Comparison of ENCODE assay signal across 11 cellular contexts in genomic region chr4:185774815-185775684, GRCh38. TPM values are rescaled to one million over a fixed set of nuclear protein-coding genes. Genes with fewer than 3 reads are reported as not detected.
DNase-seq lines count a peak whose midpoint lies in the region; ATAC-seq, FAIRE-seq and TF ChIP-seq lines count a peak whose summit lies in the region.
"Had no signal": no experiment of that assay in that cellular context is flagged by ENCODE, and none has a peak within 500 bp of the region (broad histone marks: within the 10 kb centered on the region; RNA-seq: fewer than 3 reads in every experiment).

No MANE protein-coding gene starts in this region.

- POLR2A ChIA-PET in WTC11 (lab: Charles Lee): interaction anchor here (0.6 kb wide), 1 partner anchor 138 kb away, joined by 6 read pairs; no protein-coding TSS in a partner anchor

- H3K27ac ChIP-seq in BLaER1 treated with 17β-estradiol and CSF1 and Interleukin-3, amounts not matched to agents 10 nM and 100 nM: peak overlapping the region in 5 of 11 experiments; percentile 7 to 33 (median 19); a peak in 6 of 22 replicates
- H3K27ac ChIP-seq in pancreas: peak overlapping the region; percentile 70 to 94 (median 76)

- 3 to 5% methylated on average over 5 of the region's 5 CpGs for WGBS in pancreas, 2 donors

- intact Hi-C loops in pancreas (cut with DNase I): no loop called here

- H3K4me1 Mint-ChIP-seq in WTC11 (peaks cover 69% of the 10 kb centered on the region), glutamatergic neuron (ENCODE audit: low read depth, unreplicated experiment) (peaks cover 53% of the 10 kb centered on the region)

- CTCF ChIA-PET in WTC11 (lab: Charles Lee): interaction anchor here (0.7 to 1.9 kb wide), 6 partner anchors 11 to 262 kb away, joined by 3 to 8 read pairs (median 4); partner anchors contain the start of genes PDLIM3 and SORBS2

- peaks cover 3 to 14% (median 11%) of the 10 kb centered on the region in 11 experiments for H3K9me3 ChIP-seq in BLaER1 treated with 17β-estradiol and CSF1 and Interleukin-3, amounts not matched to agents 10 nM and 100 nM (replicated peaks in 1 of 11)
- H3K9me3 ChIP-seq in pancreas: no peaks in the 10 kb centered on the region

- peak overlapping the region in 7 of 10 experiments; percentile 8 to 28 (median 22); a peak in 7 of 20 replicates for H3K4me3 ChIP-seq in BLaER1 treated with 17β-estradiol and CSF1 and Interleukin-3, amounts not matched to agents 10 nM and 100 nM
- H3K4me3 ChIP-seq in pancreas: peak overlapping the region in 3 of 4 donors; percentile 18 to 48 (median 38)

- no peaks in the 10 kb centered on the region for H3K27me3 Mint-ChIP-seq in WTC11 (ENCODE audit: low read depth)
- peaks cover 2% of the 10 kb centered on the region for H3K27me3 Mint-ChIP-seq in glutamatergic neuron (ENCODE audit: unreplicated experiment)

- H3K36me3 Mint-ChIP-seq in WTC11 (peaks cover 14% of the 10 kb centered on the region), glutamatergic neuron (ENCODE audit: unreplicated experiment) (peaks cover 7% of the 10 kb centered on the region)

- H3K27me3 ChIP-seq in BLaER1 treated with 17β-estradiol and CSF1 and Interleukin-3, amounts not matched to agents 10 nM and 100 nM: no peaks in the 10 kb centered on the region
- no peaks in the 10 kb centered on the region for H3K27me3 ChIP-seq in pancreas

- no peak for DNase-seq in WTC11 (ENCODE audit: low spot score)
- no peak for DNase-seq in glutamatergic neuron
- peak in 4 of 6 donors; percentile 64 to 74 (median 67) for DNase-seq in pancreas
- DNase-seq in activated T-cell treated with anti-CD3 and anti-CD28 coated beads, Interleukin-2, amount 50 U/mL, for 1 hour: no peak
- DNase-seq in NCI-H2227 treated with DMSO at 0.1 percent for 48 hours (lab: John Stamatoyannopoulos, UW): no peak
- DNase-seq in T-helper 1 cell: no peak
- DNase-seq in NCI-H510A treated with DMSO at 0.1 percent for 48 hours (lab: John Stamatoyannopoulos, UW): no peak
- DNase-seq: DMS53, NCI-H1417 treated with DMSO at 0.1 percent for 48 hours had no signal

- H3K36me3 ChIP-seq in BLaER1 treated with 17β-estradiol and CSF1 and Interleukin-3, amounts not matched to agents 10 nM and 100 nM: no peaks in the 10 kb centered on the region
- H3K36me3 ChIP-seq in pancreas: peaks cover 0 to 3% (median 0%) of the 10 kb centered on the region in 3 donors

- peaks cover 7% of the 10 kb centered on the region for H3K9me3 Mint-ChIP-seq in WTC11
- peaks cover 2% of the 10 kb centered on the region for H3K9me3 Mint-ChIP-seq in glutamatergic neuron (ENCODE audit: unreplicated experiment)

- TF ChIP-seq CTCF in WTC11 (IDR thresholded peaks at IDR 0.05) (no peak), glutamatergic neuron (IDR thresholded peaks at IDR 0.05; ENCODE audit: partially characterized antibody, unreplicated experiment) (no peak), pancreas (IDR thresholded peaks at IDR 0.05) (no peak)

- ATAC-seq in WTC11 (peak; percentile 51), pancreas (peak; percentile 47 to 59 (median 54))

- H3K9ac ChIP-seq in BLaER1 treated with 17β-estradiol and CSF1 and Interleukin-3, amounts not matched to agents 10 nM and 100 nM: peak overlapping the region in 7 of 11 experiments; percentile 8 to 43 (median 36); a peak in 9 of 22 replicates

- peaks cover 25 to 43% (median 31%) of the 10 kb centered on the region in 10 experiments for H3K4me1 ChIP-seq in BLaER1 treated with 17β-estradiol and CSF1 and Interleukin-3, amounts not matched to agents 10 nM and 100 nM
- H3K4me1 ChIP-seq in pancreas: peaks cover 18 to 31% (median 20%) of the 10 kb centered on the region in 3 donors

- no peaks in the 10 kb centered on the region for H4K20me1 ChIP-seq in BLaER1 treated with 17β-estradiol and CSF1 and Interleukin-3, amounts not matched to agents 10 nM and 100 nM

- no peak for FAIRE-seq in pancreas (lab: Jason Lieb, UNC)

- H3K27ac Mint-ChIP-seq in WTC11 (peak overlapping the region; percentile 95), glutamatergic neuron (ENCODE audit: unreplicated experiment) (peak overlapping the region; percentile 35)
- H3K27ac Mint-ChIP-seq: memory B cell had no signal

- H3K4me2 ChIP-seq in BLaER1 treated with 17β-estradiol and CSF1 and Interleukin-3, amounts not matched to agents 10 nM and 100 nM: peak overlapping the region; percentile 53 to 87 (median 81)

- H3K4me3 Mint-ChIP-seq in WTC11 (peak overlapping the region; percentile 75), glutamatergic neuron (ENCODE audit: unreplicated experiment) (peak overlapping the region; percentile 7)
- H3K4me3 Mint-ChIP-seq: memory B cell had no signal

TF ChIP-seq in WTC11, 78 proteins besides CTCF, POLR2A, EP300 and RAD21 (continues in another document):
- TF ChIP-seq ZSCAN18 (CRISPR knock-in tag; IDR thresholded peaks at IDR 0.05): no peak
- no peak for TF ChIP-seq ZMAT4 (CRISPR knock-in tag; IDR thresholded peaks at IDR 0.05)
- TF ChIP-seq ATF3 (CRISPR knock-in tag; conservative IDR thresholded peaks at IDR 0.05): no peak
- no peak for TF ChIP-seq TP53 (CRISPR knock-in tag; IDR thresholded peaks at IDR 0.05)
- TF ChIP-seq HMGXB4 (CRISPR knock-in tag; IDR thresholded peaks at IDR 0.05): no peak
- no peak for TF ChIP-seq PRRX2 (CRISPR knock-in tag; IDR thresholded peaks at IDR 0.05)
- TF ChIP-seq, protein P1, sequence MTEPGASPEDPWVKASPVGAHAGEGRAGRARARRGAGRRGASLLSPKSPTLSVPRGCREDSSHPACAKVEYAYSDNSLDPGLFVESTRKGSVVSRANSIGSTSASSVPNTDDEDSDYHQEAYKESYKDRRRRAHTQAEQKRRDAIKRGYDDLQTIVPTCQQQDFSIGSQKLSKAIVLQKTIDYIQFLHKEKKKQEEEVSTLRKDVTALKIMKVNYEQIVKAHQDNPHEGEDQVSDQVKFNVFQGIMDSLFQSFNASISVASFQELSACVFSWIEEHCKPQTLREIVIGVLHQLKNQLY (CRISPR knock-in tag; IDR thresholded peaks at IDR 0.05): no peak
- no peak for TF ChIP-seq E2F1 (CRISPR knock-in tag; IDR thresholded peaks at IDR 0.05)
- no peak for TF ChIP-seq ZNF317 (CRISPR knock-in tag; IDR thresholded peaks at IDR 0.05; ENCODE audit: borderline replicate concordance, low read depth)
- no peak for TF ChIP-seq ZNF263 (CRISPR knock-in tag; IDR thresholded peaks at IDR 0.05; ENCODE audit: low read depth)
- no peak for TF ChIP-seq NFE2L1 (CRISPR knock-in tag; IDR thresholded peaks at IDR 0.05)
- no peak for TF ChIP-seq SMAD3 (CRISPR knock-in tag; IDR thresholded peaks at IDR 0.05; ENCODE audit: borderline replicate concordance)

RNA-seq across cellular contexts. Expression of gene SORBS2, which starts 36.9 kb away (rescaled TPM):
- total RNA-seq in WTC11 (2021) (29.5 to 44.5 TPM (median 31.4 TPM) in 3 replicates), glutamatergic neuron (ENCODE audit: unreplicated experiment) (95.5 TPM), pancreas (100 to 1,000 TPM; 103 to 245 (median 145) TPM)
- 10 to 100 TPM; 61.7 to 74.9 TPM for polyA plus RNA-seq in pancreas

Comparison
In these comparisons a context has a peak if more than half of its experiments do, and no peak if none do; other contexts are left out.
1. DNase-seq: peak in pancreas (4 of 6); none in WTC11 (single experiment), glutamatergic neuron (single experiment), activated T-cell treated with anti-CD3 and anti-CD28 coated beads, Interleukin-2, amount 50 U/mL, for 1 hour (single experiment), NCI-H2227 treated with DMSO at 0.1 percent for 48 hours (single experiment), T-helper 1 cell (0 of 5) and NCI-H510A treated with DMSO at 0.1 percent for 48 hours (single experiment).